Comparison of ENCODE assay signal across 8 cellular contexts in genomic region chr4:47914219-47914925, GRCh38. TPM values are rescaled to one million over a fixed set of nuclear protein-coding genes. Genes with fewer than 3 reads are reported as not detected.
A peak's percentile ranks its signal among the peaks of the same experiment; 100 is the strongest.
DNase-seq lines count a peak whose midpoint lies in the region; ATAC-seq, FAIRE-seq and TF ChIP-seq lines count a peak whose summit lies in the region.

Gene NFXL1 (minus strand): TSS chr4:47914583. CDS start chr4:47914203, 380 bp downstream.

- H3K9me2 ChIP-seq in OCI-LY1 (ENCODE audit: low read depth, low read length) = no peaks in the 10 kb centered on the region

- peaks cover 12% of the 10 kb centered on the region for H3K36me3 Mint-ChIP-seq in mesothelial cell of epicardium

- intact Hi-C loops in endothelial cell of umbilical vein (cut with micrococcal nuclease) = loop anchor here (1.0 to 10.0 kb wide), 6 partner anchors 14 to 450 kb away; partner anchors contain the start of genes CNGA1, COMMD8, CORIN and NIPAL1

- H3K27ac Mint-ChIP-seq in mesothelial cell of epicardium = peak within 1 kb of the TSS; percentile 98

- BruUV-seq in endothelial cell of umbilical vein (replicated peaks; lab: Mats Ljungman, UMichigan) = no TSS peak

- H3K36me3 ChIP-seq in OCI-LY1 (ENCODE audit: insufficient read depth, low read length) (peaks cover 24% of the 10 kb centered on the region), endothelial cell of umbilical vein (ENCODE audit: control insufficient read depth in 2 of 2, extremely low read depth in 1 of 2, insufficient read depth in 2 of 2, low read length in 2 of 2) (no peaks in the 10 kb centered on the region)

- peak; percentile 93 for TF ChIP-seq POLR2A in endothelial cell of umbilical vein (IDR thresholded peaks at IDR 0.05; ENCODE audit: low read depth, low read length)

- H4K20me1 ChIP-seq in OCI-LY1 (ENCODE audit: insufficient read depth, low read length) (no peaks in the 10 kb centered on the region), endothelial cell of umbilical vein (replicated peaks; ENCODE audit: control insufficient read depth, extremely low read depth, insufficient read depth, low read length) (no peaks in the 10 kb centered on the region)

- TF ChIP-seq CTCF in OCI-LY1 (IDR thresholded peaks at IDR 0.05; ENCODE audit: low read length) (no peak), endothelial cell of umbilical vein (IDR thresholded peaks at IDR 0.05; ENCODE audit: extremely low read depth in 1 of 2, insufficient read depth in 1 of 2, low read depth in 1 of 2, low read length in 2 of 2) (no peak), mesothelial cell of epicardium (IDR thresholded peaks at IDR 0.05; ENCODE audit: unreplicated experiment) (no peak)

- no peaks in the 10 kb centered on the region for H3K9me3 ChIP-seq in OCI-LY1 (ENCODE audit: low read length)
- no peaks in the 10 kb centered on the region for H3K9me3 ChIP-seq in endothelial cell of umbilical vein (replicated peaks; ENCODE audit: control insufficient read depth, insufficient read depth, low read length)

- peak within 1 kb of the TSS; percentile 98 for H3K4me3 Mint-ChIP-seq in mesothelial cell of epicardium

- H3K9ac ChIP-seq in OCI-LY1 (ENCODE audit: low read length) = peak within 1 kb of the TSS; percentile 95
- peak within 1 kb of the TSS; percentile 89 for H3K9ac ChIP-seq in endothelial cell of umbilical vein (replicated peaks; ENCODE audit: extremely low read depth, insufficient read depth, low read length)

- peaks cover 16% of the 10 kb centered on the region for H3K79me2 ChIP-seq in OCI-LY1 (ENCODE audit: insufficient read depth, low read length)
- peaks cover 27% of the 10 kb centered on the region for H3K79me2 ChIP-seq in endothelial cell of umbilical vein (ENCODE audit: control insufficient read depth, insufficient read depth, low read length)

- H3K27ac ChIP-seq in OCI-LY1 (ENCODE audit: low read depth, low read length, poor library complexity, severe bottlenecking) (peak within 1 kb of the TSS; percentile 14), endothelial cell of umbilical vein (ENCODE audit: insufficient read depth, low read depth, low read length) (peak within 1 kb of the TSS; percentile 54)

- dilution Hi-C loops in endothelial cell of umbilical vein (cut with MboI; ENCODE audit: extremely low pct_ligation_motif_present, low sequenced_read_pairs) = no loop called here

- H3K27me3 ChIP-seq in OCI-LY1 (ENCODE audit: insufficient read depth, low read length) = no peaks in the 10 kb centered on the region
- H3K27me3 ChIP-seq in endothelial cell of umbilical vein (ENCODE audit: control insufficient read depth in 2 of 2, insufficient read depth in 2 of 2, low read length in 2 of 2) = no peaks in the 10 kb centered on the region

- peak; percentile 97 for ATAC-seq in GM21526 (IDR thresholded peaks at IDR 0.05; ENCODE audit: low FRiP score, unreplicated experiment)

- H3K4me1 Mint-ChIP-seq in mesothelial cell of epicardium = peaks cover 33% of the 10 kb centered on the region

- H3K4me2 ChIP-seq in OCI-LY1 (ENCODE audit: low read length) (peak within 1 kb of the TSS; percentile 96), endothelial cell of umbilical vein (ENCODE audit: insufficient read depth, low read length) (peak within 1 kb of the TSS; percentile 94)

- no peaks in the 10 kb centered on the region for H3K9me1 ChIP-seq in endothelial cell of umbilical vein (replicated peaks; ENCODE audit: control insufficient read depth, extremely low read depth, insufficient read depth, low read length)

- H3F3A ChIP-seq in OCI-LY1 (ENCODE audit: insufficient read depth, low read length) = no peaks in the 10 kb centered on the region

- POLR2A ChIA-PET in endothelial cell of umbilical vein (lab: Charles Lee) = interaction anchor here (0.5 to 0.9 kb wide), 3 partner anchors 429 to 601 kb away, joined by 3 read pairs; partner anchors contain the start of genes ATP10D and COMMD8

- no peaks in the 10 kb centered on the region for H3K27me3 Mint-ChIP-seq in mesothelial cell of epicardium (ENCODE audit: low read depth)

- H3K4me1 ChIP-seq in OCI-LY1 (ENCODE audit: insufficient read depth, low read length, severe bottlenecking) (peaks cover 36% of the 10 kb centered on the region), endothelial cell of umbilical vein (ENCODE audit: control insufficient read depth, extremely low read depth, insufficient read depth, low read length) (peaks cover 17% of the 10 kb centered on the region)

- DNase-seq in DMS 273 (lab: John Stamatoyannopoulos, UW; ENCODE audit: unreplicated experiment) = peak; percentile 96
- DNase-seq in HuH-7 (ENCODE audit: low spot score) = peak; percentile 85
- DNase-seq in activated CD8-positive, alpha-beta memory T cell treated with anti-CD3 and anti-CD28 coated beads, Interleukin-2, amount 50 U/mL, for 4 hours = peak; percentile 96
- peak; percentile 97 for DNase-seq in endothelial cell of umbilical vein (ENCODE audit: low read depth, low spot score)
- DNase-seq in mesothelial cell of epicardium (ENCODE audit: low spot score in 2 of 2, unreplicated experiment in 2 of 2) = peak; percentile 89 to 95
- peak; percentile 94 for DNase-seq in stimulated activated CD8-positive, alpha-beta memory T cell treated with anti-CD3 and anti-CD28 coated beads, Interleukin-15, amount 100 ng/mL, for 4 hours (ENCODE audit: low read depth in 2 of 2)

- CTCF ChIA-PET in endothelial cell of umbilical vein (lab: Charles Lee) = interaction anchor here (1.0 to 2.1 kb wide), 9 partner anchors 11 to 213 kb away, joined by 3 to 10 read pairs (median 5); no protein-coding TSS in a partner anchor

- FAIRE-seq in endothelial cell of umbilical vein (lab: Jason Lieb, UNC) = peak; percentile 85

- peaks cover 16% of the 10 kb centered on the region for H3K9me3 Mint-ChIP-seq in mesothelial cell of epicardium

- H2AFZ ChIP-seq in OCI-LY1 (ENCODE audit: low read length) (peak within 1 kb of the TSS; percentile 100), endothelial cell of umbilical vein (ENCODE audit: low read depth, low read length) (peak within 1 kb of the TSS; percentile 99)

- H3K4me3 ChIP-seq in OCI-LY1 (ENCODE audit: low read depth, low read length, poor library complexity, severe bottlenecking) (peak within 1 kb of the TSS; percentile 97), endothelial cell of umbilical vein (replicated peaks in 1 of 3; ENCODE audit: insufficient read depth in 1 of 3, low read depth in 1 of 3, low read length in 3 of 3) (peak within 1 kb of the TSS; percentile 73 to 93 (median 83))

TF ChIP-seq in endothelial cell of umbilical vein, 7 proteins besides CTCF, POLR2A, EP300 and RAD21:
- no peak for TF ChIP-seq EZH2 (IDR thresholded peaks at IDR 0.05; ENCODE audit: borderline replicate concordance, low read depth, low read length, severe bottlenecking)
- TF ChIP-seq MYC (IDR thresholded peaks at IDR 0.05; ENCODE audit: low read depth, low read length) = peak; percentile 41
- no peak for TF ChIP-seq JUN (IDR thresholded peaks at IDR 0.05; ENCODE audit: borderline replicate concordance, insufficient read depth, insufficient read length, low read depth)
- TF ChIP-seq POLR2AphosphoS5 (IDR thresholded peaks at IDR 0.05; ENCODE audit: insufficient read depth, low read depth, low read length) = peak; percentile 87
- no peak for TF ChIP-seq FOS (IDR thresholded peaks at IDR 0.05; ENCODE audit: borderline replicate concordance, insufficient read depth, low read length)
TF ChIP-seq in endothelial cell of umbilical vein: peak in this region for 2.

RNA-seq across cellular contexts. Expression of gene NFXL1, which starts in this region (rescaled TPM):
- total RNA-seq in endothelial cell of umbilical vein = 11.8 and 14.6 TPM in 2 replicates
- 4.0 and 5.1 TPM in 2 replicates for polyA plus RNA-seq in endothelial cell of umbilical vein
- 5.6 and 7.6 TPM in 2 replicates for polyA plus RNA-seq in endothelial cell of umbilical vein (2011; cell fraction: cytosol; rRNA removed)
- polyA plus RNA-seq in endothelial cell of umbilical vein (2011; cell fraction: nucleus; rRNA removed) = 32.4 and 36.9 TPM in 2 replicates
- polyA plus RNA-seq in endothelial cell of umbilical vein (2012) = 7.8 and 8.1 TPM in 2 replicates
- polyA minus RNA-seq in endothelial cell of umbilical vein = 23.6 and 26.9 TPM in 2 replicates
- 13.7 TPM for polyA minus RNA-seq in endothelial cell of umbilical vein (2011; cell fraction: cytosol; rRNA and poly(A)+ RNA removed)
- polyA minus RNA-seq in endothelial cell of umbilical vein (2011; cell fraction: nucleus; rRNA and poly(A)+ RNA removed) = 30.1 and 37.6 TPM in 2 replicates
- 25.8 to 30.3 TPM (median 27.7 TPM) in 3 replicates for total RNA-seq in mesothelial cell of epicardium

Comparison
In these comparisons a context has a peak if more than half of its experiments do, and no peak if none do; other contexts are left out.
1. Peak in every context shown above with its lines: DNase-seq, ATAC-seq, H3K4me3 ChIP-seq and H3K27ac ChIP-seq.